ENCODE assay signal across 32 cellular contexts in the genomic region with DNA sequence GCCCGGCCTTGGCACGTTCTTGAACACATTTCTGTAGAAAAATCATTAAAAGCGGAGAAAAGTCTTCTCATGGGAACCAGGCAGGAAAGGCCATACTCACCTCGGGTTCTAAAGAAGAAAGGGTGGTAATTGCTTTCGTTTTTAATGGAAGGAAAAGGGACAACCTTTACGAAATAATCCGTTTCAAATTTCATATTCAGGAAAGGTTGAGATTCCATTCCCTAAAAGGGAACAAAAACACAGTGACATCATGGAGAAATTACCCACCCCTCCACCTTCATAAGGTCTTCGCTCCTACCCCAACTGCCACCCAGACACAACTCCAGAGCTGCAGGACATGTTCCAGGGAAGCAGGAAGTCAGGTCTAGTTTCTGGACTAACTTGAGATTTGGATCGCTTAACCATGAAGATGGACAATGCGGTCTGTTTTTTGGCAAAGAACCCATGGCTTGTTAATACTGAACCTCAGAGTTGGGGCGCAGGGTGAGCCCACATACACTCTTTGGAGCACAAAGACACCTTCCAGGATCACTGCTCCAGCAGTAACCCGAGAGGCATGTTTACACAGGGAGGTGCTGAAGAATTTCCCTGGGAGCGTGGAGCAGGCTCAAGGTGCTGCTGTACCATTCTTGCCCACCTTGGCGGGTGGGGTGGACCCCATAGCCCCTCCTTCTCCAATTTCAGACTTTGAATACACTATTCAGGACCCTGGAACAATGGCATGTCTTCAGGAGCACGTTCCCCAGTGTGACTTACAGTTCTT. TPM values are rescaled to one million over a fixed set of nuclear protein-coding genes. Genes with fewer than 3 reads are reported as not detected.
A peak's percentile ranks its signal among the peaks of the same experiment; 100 is the strongest.
DNase-seq lines count a peak whose midpoint lies in the region; ATAC-seq and TF ChIP-seq lines count a peak whose summit lies in the region.
"Had no signal": no experiment of that assay in that cellular context is flagged by ENCODE, and none has a peak within 500 bp of the region (broad histone marks: within the 10 kb centered on the region; RNA-seq: fewer than 3 reads in every experiment).

No MANE protein-coding gene starts in this region.

- no CpG with 5 or more reads among the region's 15 CpGs for WGBS in neuronal stem cell (ENCODE audit: extremely low coverage in 2 of 2, insufficient read length in 2 of 2, insufficient replicate concordance in 1 of 2), 2 donors

- H2BK5ac ChIP-seq in neuronal stem cell (ENCODE audit: low read length), result no peak overlapping the region

- intact Hi-C loops in PC-3 (cut with micrococcal nuclease), result no loop called here
- intact Hi-C loops in tibial artery (cut with DNase I; ENCODE audit: low total_unique reads), result no loop called here

- DNase-seq in PC-3, result no peak
- DNase-seq in neuronal stem cell (ENCODE audit: low spot score), result no peak
- no peak for DNase-seq in stimulated activated naive CD4-positive, alpha-beta T cell treated with Interleukin-2 at 50 U/mL for 16 hours (lab: John Stamatoyannopoulos, UW)
- no peak for DNase-seq in tibial artery
- DNase-seq in NCI-H1092 treated with DMSO at 0.1 percent for 48 hours (lab: John Stamatoyannopoulos, UW), result no peak
- DNase-seq: activated CD4-positive, alpha-beta T cell treated with anti-CD3 and anti-CD28 coated beads for 4 hours; BE2C; caudate nucleus; CD8-positive, alpha-beta T cell; cortex of kidney; DMS 273 treated with DMSO at 0.1 percent for 48 hours; effector memory CD4-positive, alpha-beta T cell; EL; erythroblast; islet precursor cell; midbrain; naive thymus-derived CD4-positive, alpha-beta T cell; NCI-H446 treated with DMSO at 0.1 percent for 48 hours; NCI-H774; SIG-M5; stimulated activated CD4-positive, alpha-beta T cell treated with anti-CD3 and anti-CD28 coated beads, Interleukin-1b, Interleukin-23, amount 100 ng/mL, for 48 hours; uterus had no signal

- H3F3A ChIP-seq in PC-3 (ENCODE audit: low read length, unreplicated experiment), result no peaks in the 10 kb centered on the region

- POLR2A ChIA-PET in HEK293 (lab: Yijun Ruan, JAX), result no interaction called here
- POLR2A ChIA-PET in PC-3 (lab: Charles Lee; ENCODE audit: unreplicated experiment), result no interaction called here

- H4K91ac ChIP-seq in neuronal stem cell (ENCODE audit: low read depth, low read length, poor library complexity), result no peak overlapping the region

- H3K9ac ChIP-seq in PC-3 (ENCODE audit: low read length) (no peak overlapping the region), neuronal stem cell (ENCODE audit: low read depth, low read length, poor library complexity) (no peak overlapping the region)

- H3K27ac ChIP-seq in HEK293 (ENCODE audit: extremely low read depth, low read depth, low read length), result no peak overlapping the region
- H3K27ac ChIP-seq in PC-3 (ENCODE audit: low read length), result no peak overlapping the region
- H3K27ac ChIP-seq in neuronal stem cell (replicated peaks; ENCODE audit: low read length), result peak overlapping the region; percentile 75
- H3K27ac ChIP-seq in tibial artery, result no peak overlapping the region
- H3K27ac ChIP-seq: right atrium auricular region, thoracic aorta, uterus had no signal

- no peaks in the 10 kb centered on the region for H3K27me3 ChIP-seq in PC-3 (ENCODE audit: low read length)
- no peaks in the 10 kb centered on the region for H3K27me3 ChIP-seq in neuronal stem cell (ENCODE audit: control insufficient read depth in 3 of 3, insufficient read depth in 3 of 3, low read depth in 1 of 3, low read length in 3 of 3)
- H3K27me3 ChIP-seq in tibial artery, result no peaks in the 10 kb centered on the region
- H3K27me3 ChIP-seq: BE2C, right atrium auricular region, uterus had no signal

- H3K18ac ChIP-seq in neuronal stem cell (ENCODE audit: low read length), result peak overlapping the region; percentile 69

- no peak overlapping the region for H2BK15ac ChIP-seq in neuronal stem cell (ENCODE audit: low read length)

- H2BK12ac ChIP-seq in neuronal stem cell (ENCODE audit: low read length), result peak overlapping the region; percentile 75

- H3K14ac ChIP-seq in neuronal stem cell (ENCODE audit: low read length), result no peak overlapping the region

- CTCF ChIA-PET in HEK293 (lab: Yijun Ruan, JAX), result interaction anchor here (1.1 to 2.1 kb wide), 4 partner anchors 8 to 258 kb away, joined by 3 to 11 read pairs (median 6); no protein-coding TSS in a partner anchor
- CTCF ChIA-PET in PC-3 (lab: Charles Lee), result interaction anchor here (1.4 kb wide), 1 partner anchor 38 kb away, joined by 4 read pairs; no protein-coding TSS in a partner anchor

- H3K9me2 ChIP-seq in PC-3 (replicated peaks; ENCODE audit: low read length), result no peaks in the 10 kb centered on the region

- no peaks in the 10 kb centered on the region for H3K9me3 ChIP-seq in HEK293 (ENCODE audit: control insufficient read depth, insufficient read depth, low read depth, low read length)
- H3K9me3 ChIP-seq in PC-3 (ENCODE audit: low read length), result no peaks in the 10 kb centered on the region
- no peaks in the 10 kb centered on the region for H3K9me3 ChIP-seq in neuronal stem cell (replicated peaks in 1 of 2; ENCODE audit: control insufficient read depth in 2 of 2, insufficient read depth in 1 of 2, low read depth in 1 of 2, low read length in 2 of 2)
- H3K9me3 ChIP-seq in tibial artery, result no peaks in the 10 kb centered on the region
- H3K9me3 ChIP-seq: BE2C, HAP-1, right atrium auricular region, thoracic aorta, uterus had no signal

- H2AK5ac ChIP-seq in neuronal stem cell (ENCODE audit: low read depth, low read length), result no peak overlapping the region

- ATAC-seq in PC-3 (peak; percentile 46; the same call in 1 of the 2 replicates), esophagus mucosa (peak; percentile 29)
- ATAC-seq: CD8-positive, alpha-beta T cell; GM12878; naive thymus-derived CD4-positive, alpha-beta T cell had no signal

- no peaks in the 10 kb centered on the region for H3K79me2 ChIP-seq in PC-3 (ENCODE audit: low read length)

- H3K4me2 ChIP-seq in PC-3 (ENCODE audit: low read length), result no peak overlapping the region
- H3K4me2 ChIP-seq in neuronal stem cell (ENCODE audit: insufficient read depth, low read length, poor library complexity, severe bottlenecking), result no peak overlapping the region
- H3K4me2 ChIP-seq: smooth muscle cell had no signal

- H3K23ac ChIP-seq in neuronal stem cell (ENCODE audit: low read depth, low read length, poor library complexity), result no peak overlapping the region

- H3K36me3 ChIP-seq in HEK293 (ENCODE audit: control insufficient read depth in 2 of 2, insufficient read depth in 1 of 2, low read length in 2 of 2) (peaks cover 0 to 7% of the 10 kb centered on the region in 2 experiments; a peak in 2 of 3 replicates), PC-3 (ENCODE audit: low read depth, low read length) (no peaks in the 10 kb centered on the region), neuronal stem cell (replicated peaks in 1 of 2; ENCODE audit: control insufficient read depth in 2 of 2, insufficient read depth in 2 of 2, low read length in 2 of 2) (peaks cover 28 to 87% of the 10 kb centered on the region in 2 donors), tibial artery (peaks cover 0 to 6% (median 4%) of the 10 kb centered on the region in 3 donors)
- H3K36me3 ChIP-seq: BE2C, HAP-1, right atrium auricular region, uterus had no signal

- no peak overlapping the region for H2AFZ ChIP-seq in PC-3 (ENCODE audit: low read length)
- H2AFZ ChIP-seq in neuronal stem cell (ENCODE audit: low read length), result no peak overlapping the region

- TF ChIP-seq CTCF in HEK293 (tag by site-specific recombination; IDR thresholded peaks at IDR 0.05) (no peak), PC-3 (conservative IDR thresholded peaks at IDR 0.05; ENCODE audit: low read depth, low read length) (no peak), tibial artery (IDR thresholded peaks at IDR 0.05) (no peak)

- H4K20me1 ChIP-seq in PC-3 (ENCODE audit: low read length), result no peaks in the 10 kb centered on the region

- H3K4me3 ChIP-seq in HEK293 (ENCODE audit: low read depth, low read length) (no peak overlapping the region), PC-3 (ENCODE audit: low read length) (no peak overlapping the region), neuronal stem cell (ENCODE audit: low read length in 2 of 2) (no peak overlapping the region), tibial artery (no peak overlapping the region)
- H3K4me3 ChIP-seq: GM12878, HAP-1, right atrium auricular region, smooth muscle cell, thoracic aorta, uterus had no signal

- H2BK120ac ChIP-seq in neuronal stem cell (ENCODE audit: low read depth, low read length), result no peak overlapping the region

- no TSS peak for BruUV-seq in PC-3 (replicated peaks; lab: Mats Ljungman, UMichigan)

- H3K4me1 ChIP-seq in HEK293 (ENCODE audit: control insufficient read depth, insufficient read depth, low read length) (no peaks in the 10 kb centered on the region), PC-3 (ENCODE audit: insufficient read depth, low read length) (no peaks in the 10 kb centered on the region; the same call in 1 of the 2 replicates), neuronal stem cell (ENCODE audit: control insufficient read depth in 2 of 2, insufficient read depth in 1 of 2, low read depth in 1 of 2, low read length in 2 of 2) (peaks cover 2 to 13% of the 10 kb centered on the region in 2 donors), tibial artery (no peaks in the 10 kb centered on the region)
- H3K4me1 ChIP-seq: BE2C, HAP-1, right atrium auricular region, uterus had no signal

- H3K79me1 ChIP-seq in neuronal stem cell (ENCODE audit: low read depth, low read length), result peaks cover 3% of the 10 kb centered on the region

- H3K4ac ChIP-seq in neuronal stem cell (ENCODE audit: low read length), result no peak overlapping the region

- no peak overlapping the region for H4K8ac ChIP-seq in neuronal stem cell (ENCODE audit: low read depth, low read length)

TF ChIP-seq in HEK293, 187 proteins besides CTCF, POLR2A, EP300 and RAD21 (continues in another document):
- TF ChIP-seq IKZF3 (tag by site-specific recombination; IDR thresholded peaks at IDR 0.05), result no peak
- no peak for TF ChIP-seq SALL2 (tag by site-specific recombination; IDR thresholded peaks at IDR 0.05; ENCODE audit: borderline replicate concordance)
- TF ChIP-seq, protein P1, sequence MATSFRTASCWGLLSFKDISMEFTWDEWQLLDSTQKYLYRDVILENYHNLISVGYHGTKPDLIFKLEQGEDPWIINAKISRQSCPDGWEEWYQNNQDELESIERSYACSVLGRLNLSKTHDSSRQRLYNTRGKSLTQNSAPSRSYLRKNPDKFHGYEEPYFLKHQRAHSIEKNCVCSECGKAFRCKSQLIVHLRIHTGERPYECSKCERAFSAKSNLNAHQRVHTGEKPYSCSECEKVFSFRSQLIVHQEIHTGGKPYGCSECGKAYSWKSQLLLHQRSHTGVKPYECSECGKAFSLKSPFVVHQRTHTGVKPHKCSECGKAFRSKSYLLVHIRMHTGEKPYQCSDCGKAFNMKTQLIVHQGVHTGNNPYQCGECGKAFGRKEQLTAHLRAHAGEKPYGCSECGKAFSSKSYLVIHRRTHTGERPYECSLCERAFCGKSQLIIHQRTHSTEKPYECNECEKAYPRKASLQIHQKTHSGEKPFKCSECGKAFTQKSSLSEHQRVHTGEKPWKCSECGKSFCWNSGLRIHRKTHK (tag by site-specific recombination; IDR thresholded peaks at IDR 0.05), result no peak

RNA-seq across cellular contexts. Expression of a gene that starts 49.2 kb away (rescaled TPM):
- 0.12 and 0.47 TPM in 2 replicates for total RNA-seq in PC-3 (2014; rRNA removed)
- not detected for total RNA-seq in esophagus mucosa
- polyA plus RNA-seq in neuronal stem cell (2013, experiment 1 of 2), result 0.28 TPM
- polyA plus RNA-seq in neuronal stem cell (2013, experiment 2 of 2), result 0.39 TPM
- total RNA-seq: CD8-positive, alpha-beta T cell; lower leg skin; naive thymus-derived CD4-positive, alpha-beta T cell; omental fat pad; right atrium auricular region; smooth muscle cell; T-helper 2 cell treated with Interferon-gamma antibody and Interleukin-4, amounts not matched to agents 100 ng/mL and 5 ng/mL, for 36 hours; thoracic aorta had no signal
- polyA plus RNA-seq: naive thymus-derived CD4-positive, alpha-beta T cell; smooth muscle cell had no signal

RNA-seq across cellular contexts. Expression of a gene that starts 55.5 kb away (rescaled TPM):
- total RNA-seq in PC-3 (2014; rRNA removed), result 3.1 and 3.7 TPM in 2 replicates
- 2.4 TPM for total RNA-seq in esophagus mucosa
- polyA plus RNA-seq in neuronal stem cell (2013, experiment 1 of 2), result 38.4 TPM
- 37.6 TPM for polyA plus RNA-seq in neuronal stem cell (2013, experiment 2 of 2)
- total RNA-seq: CD8-positive, alpha-beta T cell had no signal
- polyA plus RNA-seq: naive thymus-derived CD4-positive, alpha-beta T cell had no signal
